9 cellular contexts compared by ENCODE assay signal in the genomic region with DNA sequence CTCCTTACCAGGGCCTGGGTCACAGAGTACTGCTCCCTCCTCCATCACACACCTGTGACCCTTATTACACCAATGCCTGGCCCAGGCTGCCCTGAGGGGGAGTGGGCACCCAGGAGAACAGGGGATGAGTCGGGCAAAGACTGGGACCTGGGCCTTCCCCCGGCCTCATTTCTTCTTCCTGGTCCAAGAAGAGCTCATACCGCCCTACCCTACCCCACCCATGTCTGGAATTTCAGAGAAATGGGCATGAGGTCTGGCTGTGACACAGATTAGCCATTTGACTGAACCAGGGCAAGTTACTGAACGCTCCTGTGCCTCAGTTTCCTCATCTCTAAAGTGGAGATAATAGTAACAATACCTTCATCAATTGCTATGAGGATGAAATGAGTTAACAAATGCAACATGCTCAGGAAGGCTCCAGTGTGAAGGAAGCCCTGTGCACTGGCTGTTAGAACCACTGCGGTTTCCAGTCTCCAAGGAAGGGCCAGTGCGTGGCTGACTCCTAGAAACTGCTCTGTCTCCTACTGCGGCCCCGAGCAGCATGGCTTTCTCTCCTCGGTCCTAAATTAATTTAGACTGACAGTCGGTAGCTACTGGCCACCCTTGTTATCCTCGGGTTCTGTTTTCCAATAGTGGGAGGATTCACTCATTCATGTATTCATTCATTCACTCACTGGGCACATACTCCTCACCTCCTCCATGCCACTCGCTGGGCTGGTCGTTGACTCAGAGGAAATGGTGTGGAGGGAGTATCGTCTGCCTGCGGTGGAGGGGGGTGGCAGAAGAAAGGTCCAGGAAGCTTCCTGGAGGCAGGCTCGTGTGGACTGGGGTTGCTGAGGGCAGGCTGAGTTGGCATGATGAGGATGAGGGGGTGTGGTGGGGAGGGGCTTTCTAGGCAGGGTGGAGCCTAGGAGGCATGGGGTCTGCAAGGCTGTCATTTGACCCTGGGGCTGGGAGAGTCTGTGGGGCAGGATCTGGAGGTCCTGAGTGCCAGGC.
A peak's percentile ranks its signal among the peaks of the same experiment; 100 is the strongest.
DNase-seq lines count a peak whose midpoint lies in the region; ATAC-seq and TF ChIP-seq lines count a peak whose summit lies in the region.
"Had no signal": no experiment of that assay in that cellular context is flagged by ENCODE, and none has a peak within 500 bp of the region (broad histone marks: within the 10 kb centered on the region; RNA-seq: fewer than 3 reads in every experiment).

No MANE protein-coding gene starts in this region.

- no peak for TF ChIP-seq POLR2A in esophagus muscularis mucosa (IDR thresholded peaks at IDR 0.05; ENCODE audit: low read depth)

- no peak for TF ChIP-seq EP300 in esophagus muscularis mucosa (IDR thresholded peaks at IDR 0.05)

- H3K9me3 ChIP-seq in esophagus muscularis mucosa = no peaks in the 10 kb centered on the region

- DNase-seq in Daoy (ENCODE audit: low read depth) (peak; percentile 87), NCI-H226 (peak; percentile 96), esophagus muscularis mucosa (ENCODE audit: extremely low spot score) (no peak), renal cortical epithelial cell (ENCODE audit: low read depth) (peak; percentile 21), COLO668 (lab: John Stamatoyannopoulos, UW; ENCODE audit: unreplicated experiment) (no peak), SHP77 treated with DMSO at 0.1 percent for 48 hours (lab: John Stamatoyannopoulos, UW) (no peak)
- DNase-seq: effector memory CD4-positive, alpha-beta T cell had no signal

- no peak for ATAC-seq in HG03097 (IDR thresholded peaks at IDR 0.05; ENCODE audit: low FRiP score, unreplicated experiment)
- no peak for ATAC-seq in HG02642 (IDR thresholded peaks at IDR 0.05; ENCODE audit: poor library complexity, unreplicated experiment)

- no peaks in the 10 kb centered on the region for H3K36me3 ChIP-seq in esophagus muscularis mucosa

- H3K27ac ChIP-seq in esophagus muscularis mucosa (replicated peaks in 1 of 4) = peak overlapping the region; percentile 54 to 75 (median 65)

- 73% methylated on average over 14 of the region's 16 CpGs for WGBS in esophagus muscularis mucosa

- TF ChIP-seq CTCF in esophagus muscularis mucosa (IDR thresholded peaks at IDR 0.05) = no peak

- intact Hi-C loops in esophagus muscularis mucosa (cut with DNase I) = no loop called here

- H3K4me3 ChIP-seq in esophagus muscularis mucosa = no peak overlapping the region

- no peaks in the 10 kb centered on the region for H3K27me3 ChIP-seq in esophagus muscularis mucosa

- H3K4me1 ChIP-seq in esophagus muscularis mucosa = peaks cover 33 to 55% (median 52%) of the 10 kb centered on the region in 4 donors

Comparison
In these comparisons a context has a peak if more than half of its experiments do, and no peak if none do; other contexts are left out.
1. DNase-seq: peak in Daoy (single experiment), NCI-H226 (single experiment) and renal cortical epithelial cell (single experiment); none in esophagus muscularis mucosa (single experiment), COLO668 (single experiment) and SHP77 treated with DMSO at 0.1 percent for 48 hours (single experiment).